23 cellular contexts compared by ENCODE assay signal in the genomic region with DNA sequence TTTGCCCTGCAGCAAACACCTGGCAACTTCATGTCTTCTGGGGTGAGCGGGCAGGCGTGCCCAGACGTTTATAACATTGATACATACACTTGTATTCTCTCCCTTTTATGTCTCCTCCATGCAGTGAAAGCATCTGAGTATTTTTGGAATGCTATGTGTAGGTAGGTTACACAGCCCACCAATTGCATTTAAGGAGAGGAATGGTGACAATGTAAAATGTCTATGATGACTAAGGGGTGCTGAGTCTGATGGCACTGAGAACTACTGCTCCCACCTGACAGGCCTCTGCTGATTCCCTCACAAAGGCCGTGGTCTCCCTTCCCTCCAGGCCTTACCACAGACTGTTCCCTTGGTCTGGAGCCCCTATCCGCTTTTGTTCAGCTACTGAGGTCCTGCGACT. TPM values are rescaled to one million over a fixed set of nuclear protein-coding genes. Genes with fewer than 3 reads are reported as not detected.
"Had no signal": no experiment of that assay in that cellular context is flagged by ENCODE, and none has a peak within 500 bp of the region (broad histone marks: within the 10 kb centered on the region; RNA-seq: fewer than 3 reads in every experiment).

No MANE protein-coding gene starts in this region.

- ATAC-seq: activated CD8-positive, alpha-beta T cell treated with anti-CD3 and anti-CD28 coated beads, Interleukin-2, amount 10 ng/mL, durations not matched to agents 7 days and 5 days; activated naive CD8-positive, alpha-beta T cell treated with anti-CD3 and anti-CD28 coated beads, Interleukin-2, amount 50 U/mL, for 24 hours; activated T-cell treated with anti-CD3 and anti-CD28 coated beads, Interleukin-2, amount 50 U/mL, for 4 hours; naive thymus-derived CD8-positive, alpha-beta T cell had no signal

- H3K27me3 Mint-ChIP-seq: activated CD4-positive, alpha-beta T cell treated with anti-CD3 and anti-CD28 coated beads, Interleukin-2, amount 10 ng/mL, durations not matched to agents 24 days and 14 days; activated naive CD4-positive, alpha-beta T cell treated with anti-CD3 and anti-CD28 coated beads, Interleukin-2, amount 10 ng/mL, durations not matched to agents 7 days and 5 days; activated naive CD8-positive, alpha-beta T cell treated with anti-CD3 and anti-CD28 coated beads, Interleukin-2, amount 50 U/mL, for 24 hours; dendritic cell treated with granulocyte-macrophage colony-stimulating factor and Interleukin-4, amounts not matched to agents 40 ng/mL and 50 ng/mL, for 4 days; naive thymus-derived CD8-positive, alpha-beta T cell; stimulated activated naive CD8-positive, alpha-beta T cell treated with anti-CD3 and anti-CD28 coated beads, Interleukin-15, Interleukin-2, amounts not matched to agents 100 ng/mL and 50 ng/mL, for 24 hours; type B pancreatic cell had no signal

- H3K9me3 ChIP-seq: esophagus squamous epithelium, neutrophil had no signal

- DNase-seq: activated CD4-positive, alpha-beta T cell treated with anti-CD3 and anti-CD28 coated beads, Interleukin-2, amount 10 ng/mL, durations not matched to agents 24 days and 14 days; activated CD8-positive, alpha-beta memory T cell treated with anti-CD3 and anti-CD28 coated beads, Interleukin-2, amount 50 U/mL, for 4 hours; activated CD8-positive, alpha-beta T cell treated with anti-CD3 and anti-CD28 coated beads, Interleukin-2, amount 10 ng/mL, durations not matched to agents 7 days and 5 days; activated effector memory CD4-positive, alpha-beta T cell treated with Interleukin-2 at 50 U/mL for 16 hours; activated naive CD4-positive, alpha-beta T cell treated with anti-CD3 and anti-CD28 coated beads, Interleukin-2, amount 10 ng/mL, durations not matched to agents 7 days and 5 days; activated naive CD8-positive, alpha-beta T cell treated with anti-CD3 and anti-CD28 coated beads, Interleukin-2, amount 50 U/mL, for 24 hours; activated T-cell treated with anti-CD3 and anti-CD28 coated beads, Interleukin-2, amount 50 U/mL, for 4 hours; aorta; cerebellar nuclear complex; effector memory CD4-positive, alpha-beta T cell; esophagus squamous epithelium; immature natural killer cell; mesendoderm; naive thymus-derived CD8-positive, alpha-beta T cell; retina; stimulated activated CD4-positive, alpha-beta T cell treated with anti-CD3 and anti-CD28 coated beads, Interleukin-12 subunit alpha, Interleukin-12 subunit beta, amount 100 ng/mL, for 4 hours; stimulated activated CD4-positive, alpha-beta T cell treated with anti-CD3 and anti-CD28 coated beads, Interleukin-1b, Interleukin-23, amount 100 ng/mL, for 48 hours; T-helper 1 cell; T-helper 9 cell had no signal

- H3K4me1 Mint-ChIP-seq: activated CD4-positive, alpha-beta T cell treated with anti-CD3 and anti-CD28 coated beads, Interleukin-2, amount 10 ng/mL, durations not matched to agents 24 days and 14 days; activated naive CD4-positive, alpha-beta T cell treated with anti-CD3 and anti-CD28 coated beads, Interleukin-2, amount 10 ng/mL, durations not matched to agents 7 days and 5 days; activated naive CD8-positive, alpha-beta T cell treated with anti-CD3 and anti-CD28 coated beads, Interleukin-2, amount 50 U/mL, for 24 hours; immature natural killer cell had no signal

- H3K27ac ChIP-seq: neutrophil had no signal

- H3K27me3 ChIP-seq: esophagus squamous epithelium, neutrophil had no signal

- H3K4me3 ChIP-seq: esophagus squamous epithelium had no signal

- H3K4me3 Mint-ChIP-seq: activated CD4-positive, alpha-beta T cell treated with anti-CD3 and anti-CD28 coated beads, Interleukin-2, amount 10 ng/mL, durations not matched to agents 24 days and 14 days; activated CD8-positive, alpha-beta T cell treated with anti-CD3 and anti-CD28 coated beads, Interleukin-2, amount 10 ng/mL, durations not matched to agents 7 days and 5 days; activated naive CD4-positive, alpha-beta T cell treated with anti-CD3 and anti-CD28 coated beads, Interleukin-2, amount 10 ng/mL, durations not matched to agents 7 days and 5 days; activated naive CD8-positive, alpha-beta T cell treated with anti-CD3 and anti-CD28 coated beads, Interleukin-2, amount 50 U/mL, for 24 hours; activated T-cell treated with anti-CD3 and anti-CD28 coated beads, Interleukin-2, amount 50 U/mL, for 4 hours; dendritic cell treated with granulocyte-macrophage colony-stimulating factor and Interleukin-4, amounts not matched to agents 40 ng/mL and 50 ng/mL, for 4 days; immature natural killer cell; naive thymus-derived CD8-positive, alpha-beta T cell; stimulated activated naive CD8-positive, alpha-beta T cell treated with anti-CD3 and anti-CD28 coated beads, Interleukin-15, Interleukin-2, amounts not matched to agents 100 ng/mL and 50 ng/mL, for 24 hours; type B pancreatic cell had no signal

- H3K9me3 Mint-ChIP-seq: activated CD4-positive, alpha-beta T cell treated with anti-CD3 and anti-CD28 coated beads, Interleukin-2, amount 10 ng/mL, durations not matched to agents 24 days and 14 days; activated naive CD4-positive, alpha-beta T cell treated with anti-CD3 and anti-CD28 coated beads, Interleukin-2, amount 10 ng/mL, durations not matched to agents 7 days and 5 days; activated naive CD8-positive, alpha-beta T cell treated with anti-CD3 and anti-CD28 coated beads, Interleukin-2, amount 50 U/mL, for 24 hours; activated T-cell treated with anti-CD3 and anti-CD28 coated beads, Interleukin-2, amount 50 U/mL, for 4 hours; dendritic cell treated with granulocyte-macrophage colony-stimulating factor and Interleukin-4, amounts not matched to agents 40 ng/mL and 50 ng/mL, for 4 days; immature natural killer cell; naive thymus-derived CD8-positive, alpha-beta T cell; stimulated activated naive CD8-positive, alpha-beta T cell treated with anti-CD3 and anti-CD28 coated beads, Interleukin-15, Interleukin-2, amounts not matched to agents 100 ng/mL and 50 ng/mL, for 24 hours; type B pancreatic cell had no signal

- H3K27ac Mint-ChIP-seq: activated CD4-positive, alpha-beta T cell treated with anti-CD3 and anti-CD28 coated beads, Interleukin-2, amount 10 ng/mL, durations not matched to agents 24 days and 14 days; activated CD8-positive, alpha-beta T cell treated with anti-CD3 and anti-CD28 coated beads, Interleukin-2, amount 10 ng/mL, durations not matched to agents 7 days and 5 days; activated naive CD4-positive, alpha-beta T cell treated with anti-CD3 and anti-CD28 coated beads, Interleukin-2, amount 10 ng/mL, durations not matched to agents 7 days and 5 days; activated naive CD8-positive, alpha-beta T cell treated with anti-CD3 and anti-CD28 coated beads, Interleukin-2, amount 50 U/mL, for 24 hours; stimulated activated naive CD8-positive, alpha-beta T cell treated with anti-CD3 and anti-CD28 coated beads, Interleukin-15, Interleukin-2, amounts not matched to agents 100 ng/mL and 50 ng/mL, for 24 hours; type B pancreatic cell had no signal

RNA-seq across cellular contexts. Expression of a gene that starts 22.9 kb away (rescaled TPM):
- polyA plus RNA-seq: immature natural killer cell; naive thymus-derived CD8-positive, alpha-beta T cell had no signal

RNA-seq across cellular contexts. Expression of a gene that starts 31.9 kb away (rescaled TPM):
- total RNA-seq: naive thymus-derived CD8-positive, alpha-beta T cell had no signal
